In genomic region chr1:66493731-66494130, GRCh38 we compare ENCODE assay signal across 17 cellular contexts.
"Had no signal": no experiment of that assay in that cellular context is flagged by ENCODE, and none has a peak within 500 bp of the region (broad histone marks: within the 10 kb centered on the region; RNA-seq: fewer than 3 reads in every experiment).

No MANE protein-coding gene starts in this region.

- H3K36me3 ChIP-seq: adrenal gland, gastroesophageal sphincter, heart right ventricle, left ventricle myocardium inferior, prostate gland, right atrium auricular region, tibial nerve, uterus, WERI-Rb-1 had no signal

- H3K9me3 ChIP-seq: adrenal gland, gastroesophageal sphincter, heart right ventricle, left ventricle myocardium inferior, prostate gland, right atrium auricular region, tibial nerve, uterus had no signal

- H3K4me3 ChIP-seq: adrenal gland, dorsolateral prefrontal cortex, gastroesophageal sphincter, heart right ventricle, left ventricle myocardium inferior, prostate gland, right atrium auricular region, skin epidermis, tibial nerve, uterus had no signal

- H3K27me3 ChIP-seq: adrenal gland, dorsolateral prefrontal cortex, gastroesophageal sphincter, heart right ventricle, right atrium auricular region, tibial nerve, uterus had no signal

- ATAC-seq: activated naive CD4-positive, alpha-beta T cell treated with anti-CD3 and anti-CD28 coated beads, Interleukin-2, amount 50 U/mL, for 72 hours; gastroesophageal sphincter; heart right ventricle had no signal

- DNase-seq: activated CD4-positive, alpha-beta T cell treated with anti-CD3 and anti-CD28 coated beads, Interleukin-2, amount 50 U/mL, for 4 hours; activated gamma-delta T cell; adrenal gland; dorsolateral prefrontal cortex; heart right ventricle; left ventricle myocardium inferior; mammary epithelial cell; nephron progenitor cell; T-helper 2 cell; uterus; WERI-Rb-1 had no signal

- H3K4me1 ChIP-seq: adrenal gland, gastroesophageal sphincter, prostate gland, uterus had no signal
